Comparison of ENCODE assay signal across 34 cellular contexts in genomic region chr3:86766331-86766730, GRCh38.
"Had no signal": no experiment of that assay in that cellular context is flagged by ENCODE, and none has a peak within 500 bp of the region (broad histone marks: within the 10 kb centered on the region; RNA-seq: fewer than 3 reads in every experiment).

No MANE protein-coding gene starts in this region.

- H3K4me3 ChIP-seq: MG63 had no signal

- H3K9me3 ChIP-seq: MG63 had no signal

- DNase-seq: Karpas-422, Kasumi-1, MG63, MM.1S, MV-4-11, NCI-H1048, NCI-H1092, NCI-H1092 treated with DMSO at 0.1 percent for 48 hours, NCI-H1105, NCI-H1105 treated with DMSO at 0.1 percent for 48 hours, NCI-H1417, NCI-H1417 treated with DMSO at 0.1 percent for 48 hours, NCI-H1436, NCI-H1436 treated with DMSO at 0.1 percent for 48 hours, NCI-H146, NCI-H1694, NCI-H1694 treated with DMSO at 0.1 percent for 48 hours, NCI-H187, NCI-H187 treated with DMSO at 0.1 percent for 48 hours, NCI-H1930, NCI-H2029, NCI-H2029 treated with DMSO at 0.1 percent for 48 hours, NCI-H2081, NCI-H2081 treated with DMSO at 0.1 percent for 48 hours, NCI-H2107, NCI-H2171, NCI-H2171 treated with DMSO at 0.1 percent for 48 hours, NCI-H2227 treated with DMSO at 0.1 percent for 48 hours, NCI-H226, NCI-H345, NCI-H446, NCI-H446 treated with DMSO at 0.1 percent for 48 hours, NCI-H510A, NCI-H510A treated with DMSO at 0.1 percent for 48 hours had no signal

- H3K36me3 ChIP-seq: MG63 had no signal

- H3K27me3 ChIP-seq: MG63 had no signal
